In the genomic region with DNA sequence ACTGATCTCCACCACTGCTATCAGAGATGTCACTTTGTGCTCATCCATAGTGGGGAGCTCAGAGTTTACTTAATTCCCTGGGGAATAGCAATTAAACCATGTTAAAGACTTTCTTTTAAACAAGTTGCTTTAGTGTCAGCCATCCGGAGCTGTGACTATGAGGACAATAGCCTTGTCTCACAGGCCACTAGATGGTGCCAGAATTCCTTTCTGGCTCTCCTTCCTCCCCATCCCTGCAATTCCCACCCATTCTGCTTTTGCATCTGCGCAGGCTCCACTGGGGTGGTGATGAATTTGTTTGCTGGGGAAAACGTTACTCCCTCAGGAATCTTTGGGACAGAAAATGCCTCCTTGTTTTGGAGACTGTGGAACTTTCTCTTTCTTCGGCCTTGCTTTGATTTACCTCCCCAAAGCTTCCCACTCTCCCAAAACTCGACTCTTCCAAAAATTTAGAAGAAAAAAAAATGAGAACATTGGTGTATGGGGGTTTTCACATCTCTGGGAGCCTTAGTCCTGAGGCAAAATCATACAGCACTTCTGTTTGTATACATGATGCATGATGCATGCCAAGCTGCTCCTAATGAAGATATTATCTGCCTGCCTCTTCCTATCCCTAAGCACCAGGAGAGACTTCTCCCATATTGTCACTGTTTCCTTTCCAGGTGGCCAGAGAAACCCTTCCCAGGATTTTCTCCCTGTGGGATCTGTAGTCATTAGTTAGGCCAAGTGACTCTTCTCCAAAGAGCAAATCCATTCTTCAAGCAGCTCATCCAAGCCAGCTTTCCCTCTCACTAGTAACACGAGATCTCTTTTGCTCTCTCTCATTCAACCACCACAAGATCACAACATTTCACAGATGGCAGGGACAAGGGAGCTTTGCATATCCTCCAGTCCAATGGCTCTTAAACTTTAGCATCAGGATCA, we compare ENCODE assay signal across 8 cellular contexts.
DNase-seq lines count a peak whose midpoint lies in the region; ATAC-seq and TF ChIP-seq lines count a peak whose summit lies in the region.

No MANE protein-coding gene starts in this region.

- peak; percentile 57 for TF ChIP-seq CTCF in colonic mucosa (IDR thresholded peaks at IDR 0.05)
- TF ChIP-seq CTCF in mucosa of descending colon (IDR thresholded peaks at IDR 0.05): no peak

- H3K36me3 ChIP-seq in H7 (replicated peaks; ENCODE audit: control insufficient read depth, insufficient read depth, low read length) (no peaks in the 10 kb centered on the region), colonic mucosa (no peaks in the 10 kb centered on the region), mucosa of descending colon (ENCODE audit: low read depth) (no peaks in the 10 kb centered on the region)

- no peak overlapping the region for H3K27ac ChIP-seq in colonic mucosa

- no peak overlapping the region for H3K4me3 ChIP-seq in H7 (ENCODE audit: insufficient read depth, low read depth, low read length)
- H3K4me3 ChIP-seq in colonic mucosa: no peak overlapping the region
- no peak overlapping the region for H3K4me3 ChIP-seq in mucosa of descending colon

- H3K27me3 ChIP-seq in H7 (ENCODE audit: control insufficient read depth, insufficient read depth, low read length) (no peaks in the 10 kb centered on the region), colonic mucosa (no peaks in the 10 kb centered on the region)

- peak; percentile 49 for ATAC-seq in mucosa of descending colon
- no peak for ATAC-seq in GM18861 (IDR thresholded peaks at IDR 0.05; ENCODE audit: unreplicated experiment)
- no peak for ATAC-seq in GM21367 (IDR thresholded peaks at IDR 0.05; ENCODE audit: unreplicated experiment)

- intact Hi-C loops in colonic mucosa (cut with DNase I) (loop anchor here (5.0 kb wide), 1 partner anchor 1192 kb away; no protein-coding TSS in a partner anchor), mucosa of descending colon (cut with DNase I, micrococcal nuclease) (no loop called here)

- H3K9me3 ChIP-seq in colonic mucosa (no peaks in the 10 kb centered on the region), mucosa of descending colon (no peaks in the 10 kb centered on the region)

- DNase-seq in AML-193 (lab: John Stamatoyannopoulos, UW) (peak; percentile 0 to 1), H7 (peak; percentile 36), NCI-H510A treated with DMSO at 0.1 percent for 48 hours (lab: John Stamatoyannopoulos, UW) (peak; percentile 65), colonic mucosa (peak; percentile 24), mucosa of descending colon (peak in 1 of 3 donors; percentile 39)
- no peak for DNase-seq in stimulated activated CD4-positive, alpha-beta T cell treated with anti-CD3 and anti-CD28 coated beads, Interleukin-4, amount 100 ng/mL, for 4 hours

- H3K4me1 ChIP-seq in colonic mucosa (no peaks in the 10 kb centered on the region), mucosa of descending colon (ENCODE audit: low read depth) (no peaks in the 10 kb centered on the region)

- H3K9ac ChIP-seq in colonic mucosa (ENCODE audit: low read depth in 2 of 2, low read length in 2 of 2): no peak overlapping the region

Comparison
In these comparisons a context has a peak if more than half of its experiments do, and no peak if none do; other contexts are left out.
1. DNase-seq: peak in AML-193 (2 of 2), H7 (single experiment), NCI-H510A treated with DMSO at 0.1 percent for 48 hours (single experiment) and colonic mucosa (single experiment); none in stimulated activated CD4-positive, alpha-beta T cell treated with anti-CD3 and anti-CD28 coated beads, Interleukin-4, amount 100 ng/mL, for 4 hours (0 of 2).